Comparison of ENCODE assay signal across 30 cellular contexts in genomic region chr9:137429546-137429890, GRCh38. TPM values are rescaled to one million over a fixed set of nuclear protein-coding genes. Genes with fewer than 3 reads are reported as not detected.
A peak's percentile ranks its signal among the peaks of the same experiment; 100 is the strongest.
DNase-seq lines count a peak whose midpoint lies in the region; ATAC-seq and TF ChIP-seq lines count a peak whose summit lies in the region.
"Had no signal": no experiment of that assay in that cellular context is flagged by ENCODE, and none has a peak within 500 bp of the region (broad histone marks: within the 10 kb centered on the region; RNA-seq: fewer than 3 reads in every experiment).

No MANE protein-coding gene starts in this region.

- no peak for TF ChIP-seq CTCF in DOHH2 (IDR thresholded peaks at IDR 0.05; ENCODE audit: low read depth, low read length, poor library complexity, severe bottlenecking)
- no peak for TF ChIP-seq CTCF in Panc1 (IDR thresholded peaks at IDR 0.05)
- no peak for TF ChIP-seq CTCF in mucosa of descending colon (IDR thresholded peaks at IDR 0.05)

- H4K20me1 ChIP-seq in DOHH2 (ENCODE audit: control insufficient read depth, insufficient read depth, low read depth, low read length): no peaks in the 10 kb centered on the region

- no peaks in the 10 kb centered on the region for H3K27me3 ChIP-seq in DOHH2 (ENCODE audit: control insufficient read depth, low read length)
- no peaks in the 10 kb centered on the region for H3K27me3 ChIP-seq in Panc1 (ENCODE audit: control insufficient read depth, insufficient read depth, low read length)
- H3K27me3 ChIP-seq: ascending aorta, cardiac muscle cell, testis had no signal

- BruUV-seq in Panc1 (replicated peaks; lab: Mats Ljungman, UMichigan): no TSS peak

- DNase-seq in DMS153 treated with DMSO at 0.1 percent for 48 hours (lab: John Stamatoyannopoulos, UW; ENCODE audit: unreplicated experiment) (peak; percentile 19), DMS153 (lab: John Stamatoyannopoulos, UW) (no peak), Panc1 (ENCODE audit: low read depth, low spot score) (no peak), mucosa of descending colon (no peak), NCI-H510A (lab: John Stamatoyannopoulos, UW) (no peak)
- DNase-seq: activated CD8-positive, alpha-beta T cell treated with anti-CD3 and anti-CD28 coated beads for 36 hours; activated T-cell treated with anti-CD3 and anti-CD28 coated beads for 4 hours; CD4-positive, alpha-beta memory T cell; cortex of kidney; DMS 273 treated with DMSO at 0.1 percent for 48 hours; effector memory CD8-positive, alpha-beta T cell; head of caudate nucleus; Kasumi-1; mammary epithelial cell; NCI-H1436 treated with DMSO at 0.1 percent for 48 hours; NCI-H446 treated with DMSO at 0.1 percent for 48 hours; stimulated activated naive CD8-positive, alpha-beta T cell treated with anti-CD3 and anti-CD28 coated beads, Interleukin-15, Interleukin-2, amounts not matched to agents 100 U/mL and 50 U/mL, for 24 hours; T-helper 2 cell; testis had no signal

- peaks cover 9% of the 10 kb centered on the region for H3K36me3 ChIP-seq in DOHH2 (ENCODE audit: control insufficient read depth, low read length)
- H3K36me3 ChIP-seq in Panc1 (ENCODE audit: control insufficient read depth, insufficient read depth, low read length): no peaks in the 10 kb centered on the region
- H3K36me3 ChIP-seq in mucosa of descending colon (ENCODE audit: low read depth): no peaks in the 10 kb centered on the region
- H3K36me3 ChIP-seq: ascending aorta, cardiac muscle cell, HAP-1 had no signal

- 0 out of 2 replicates have a peak, but pooled peaks have one; percentile 14 for ATAC-seq in Panc1
- peak; percentile 4 for ATAC-seq in mucosa of descending colon
- ATAC-seq in HG03108 (IDR thresholded peaks at IDR 0.05; ENCODE audit: unreplicated experiment): no peak
- ATAC-seq in HG03139 (IDR thresholded peaks at IDR 0.05; ENCODE audit: unreplicated experiment): no peak
- ATAC-seq: activated CD8-positive, alpha-beta T cell treated with anti-CD3 and anti-CD28 coated beads for 36 hours; effector memory CD8-positive, alpha-beta T cell; stimulated activated naive CD8-positive, alpha-beta T cell treated with anti-CD3 and anti-CD28 coated beads, Interleukin-15, Interleukin-2, amounts not matched to agents 100 U/mL and 50 U/mL, for 24 hours had no signal

- peaks cover 25% of the 10 kb centered on the region for H3F3A ChIP-seq in DOHH2 (ENCODE audit: control insufficient read depth, insufficient read depth)

- peak overlapping the region; percentile 93 for H3K4me2 ChIP-seq in DOHH2 (ENCODE audit: low read length)

- intact Hi-C loops in Panc1 (cut with micrococcal nuclease; ENCODE audit: unreplicated experiment): loop anchor here (10.0 kb wide), 1 partner anchor 135 kb away; no protein-coding TSS in a partner anchor
- intact Hi-C loops in mucosa of descending colon (cut with DNase I, micrococcal nuclease): no loop called here

- CTCF ChIA-PET in Panc1 (lab: Charles Lee): no interaction called here

- peaks cover 72% of the 10 kb centered on the region for H3K4me1 ChIP-seq in DOHH2 (ENCODE audit: control insufficient read depth, low read length)
- H3K4me1 ChIP-seq in Panc1 (ENCODE audit: control insufficient read depth, insufficient read depth, low read length): peaks cover 7% of the 10 kb centered on the region
- H3K4me1 ChIP-seq in mucosa of descending colon (ENCODE audit: low read depth): peaks cover 6% of the 10 kb centered on the region
- H3K4me1 ChIP-seq: ascending aorta, testis had no signal

- in situ Hi-C loops in Panc1 (cut with HindIII; ENCODE audit: low pct_unique_long_range_greater_than_20kb, low sequenced_read_pairs): no loop called here

- POLR2A ChIA-PET in Panc1 (lab: Charles Lee): no interaction called here

- peaks cover 6% of the 10 kb centered on the region for H3K79me2 ChIP-seq in DOHH2 (ENCODE audit: control insufficient read depth, low read length)

- H3K27ac ChIP-seq in DOHH2 (ENCODE audit: low read depth, low read length) (peak overlapping the region; percentile 74), Panc1 (ENCODE audit: low read length) (no peak overlapping the region)
- H3K27ac ChIP-seq: 22Rv1, ascending aorta, cardiac muscle cell, SK-N-MC, testis had no signal

- peak overlapping the region; percentile 73 for H3K4me3 ChIP-seq in DOHH2 (ENCODE audit: low read length)
- H3K4me3 ChIP-seq in Panc1 (ENCODE audit: low read depth in 2 of 2, low read length in 2 of 2): peak overlapping the region in 1 of 2 experiments; percentile 46; a peak in 2 of 4 replicates
- H3K4me3 ChIP-seq in mucosa of descending colon: no peak overlapping the region
- H3K4me3 ChIP-seq: ascending aorta, cardiac muscle cell, HAP-1, SK-N-MC, testis had no signal

- H3K9me2 ChIP-seq in DOHH2 (replicated peaks; ENCODE audit: control insufficient read depth, low read length): no peaks in the 10 kb centered on the region

- H3K9me3 ChIP-seq in DOHH2 (ENCODE audit: control insufficient read depth, insufficient read depth, low read length) (no peaks in the 10 kb centered on the region), Panc1 (ENCODE audit: control insufficient read depth, insufficient read depth, low read depth, low read length) (no peaks in the 10 kb centered on the region), mucosa of descending colon (no peaks in the 10 kb centered on the region)
- H3K9me3 ChIP-seq: ascending aorta, HAP-1, testis had no signal

RNA-seq across cellular contexts. Expression of gene NOXA1, which starts 6.3 kb away (rescaled TPM):
- total RNA-seq in Panc1 (2021; ENCODE audit: unreplicated experiment) (3.7 TPM), mucosa of descending colon (10 to 100 TPM; 18.0 to 41.5 (median 27.2) TPM)
- 5.5 TPM for polyA plus RNA-seq in Panc1 (2012; ENCODE audit: insufficient read length)
- total RNA-seq: fibroblast of villous mesenchyme had no signal

RNA-seq across cellular contexts. Expression of gene EXD3, which starts 6.6 kb away (rescaled TPM):
- total RNA-seq in Panc1 (2021; ENCODE audit: unreplicated experiment) (9.2 TPM), mucosa of descending colon (10 to 100 TPM; 39.4 to 56.7 (median 40.1) TPM)
- 14.6 TPM for polyA plus RNA-seq in Panc1 (2012; ENCODE audit: insufficient read length)

RNA-seq across cellular contexts. Expression of gene ENTPD8, which starts 11.6 kb away (rescaled TPM):
- total RNA-seq in Panc1 (2021; ENCODE audit: unreplicated experiment): 3.9 TPM
- 4.2 TPM for polyA plus RNA-seq in Panc1 (2012; ENCODE audit: insufficient read length)
- 100 to 1,000 TPM in 1 of 3 donors, 10 to 100 TPM in 2; 36.7 to 127 (median 74.8) TPM for total RNA-seq in mucosa of descending colon
- total RNA-seq: activated CD8-positive, alpha-beta T cell treated with anti-CD3 and anti-CD28 coated beads for 36 hours; ascending aorta; CD4-positive, alpha-beta memory T cell; kidney epithelial cell; posterior vena cava had no signal
- polyA plus RNA-seq: CD4-positive, alpha-beta memory T cell had no signal

RNA-seq across cellular contexts. Expression of gene NSMF, which starts 29.6 kb away (rescaled TPM):
- total RNA-seq in Panc1 (2021; ENCODE audit: unreplicated experiment): 40.0 TPM
- 53.6 TPM for polyA plus RNA-seq in Panc1 (2012; ENCODE audit: insufficient read length)
- 10 to 100 TPM; 30.1 to 48.0 (median 43.4) TPM for total RNA-seq in mucosa of descending colon

Comparison
In these comparisons a context has a peak if more than half of its experiments do, and no peak if none do; other contexts are left out.
1. ATAC-seq: peak in Panc1 (single experiment) and mucosa of descending colon (single experiment); none in HG03108 (single experiment) and HG03139 (single experiment).